In genomic region chr9:36861528-36862205, GRCh38 we compare ENCODE assay signal across 21 cellular contexts.
"Had no signal": no experiment of that assay in that cellular context is flagged by ENCODE, and none has a peak within 500 bp of the region (broad histone marks: within the 10 kb centered on the region; RNA-seq: fewer than 3 reads in every experiment).

No MANE protein-coding gene starts in this region.

- H3K9me3 Mint-ChIP-seq: activated naive CD4-positive, alpha-beta T cell treated with anti-CD3 and anti-CD28 coated beads, Interleukin-2, amount 50 U/mL, for 72 hours; mesothelial cell of epicardium; naive thymus-derived CD8-positive, alpha-beta T cell; neural crest cell; WTC11 had no signal

- ATAC-seq: activated CD8-positive, alpha-beta memory T cell treated with anti-CD3 and anti-CD28 coated beads, Interleukin-2, amount 10 ng/mL, durations not matched to agents 7 days and 5 days; activated CD8-positive, alpha-beta T cell treated with anti-CD3 and anti-CD28 coated beads, Interleukin-2, amount 10 ng/mL, durations not matched to agents 7 days and 5 days; activated naive CD4-positive, alpha-beta T cell treated with anti-CD3 and anti-CD28 coated beads, Interleukin-2, amount 50 U/mL, for 72 hours; naive thymus-derived CD8-positive, alpha-beta T cell had no signal

- H3K9me3 ChIP-seq: body of pancreas, pancreas, prostate gland, sigmoid colon, suprapubic skin, tibial artery had no signal

- H3K36me3 Mint-ChIP-seq: activated CD8-positive, alpha-beta memory T cell treated with anti-CD3 and anti-CD28 coated beads, Interleukin-2, amount 10 ng/mL, durations not matched to agents 7 days and 5 days; activated naive CD4-positive, alpha-beta T cell treated with anti-CD3 and anti-CD28 coated beads, Interleukin-2, amount 50 U/mL, for 72 hours; mesothelial cell of epicardium; naive thymus-derived CD8-positive, alpha-beta T cell; WTC11 had no signal

- H3K4me3 Mint-ChIP-seq: activated CD8-positive, alpha-beta memory T cell treated with anti-CD3 and anti-CD28 coated beads, Interleukin-2, amount 10 ng/mL, durations not matched to agents 7 days and 5 days; activated CD8-positive, alpha-beta T cell treated with anti-CD3 and anti-CD28 coated beads, Interleukin-2, amount 10 ng/mL, durations not matched to agents 7 days and 5 days; mesothelial cell of epicardium; naive thymus-derived CD8-positive, alpha-beta T cell; neural crest cell; WTC11 had no signal

- H3K27me3 ChIP-seq: body of pancreas, pancreas had no signal

- H3K4me1 Mint-ChIP-seq: activated CD8-positive, alpha-beta memory T cell treated with anti-CD3 and anti-CD28 coated beads, Interleukin-2, amount 10 ng/mL, durations not matched to agents 7 days and 5 days had no signal

- H3K27ac Mint-ChIP-seq: activated CD8-positive, alpha-beta memory T cell treated with anti-CD3 and anti-CD28 coated beads, Interleukin-2, amount 10 ng/mL, durations not matched to agents 7 days and 5 days; activated CD8-positive, alpha-beta T cell treated with anti-CD3 and anti-CD28 coated beads, Interleukin-2, amount 10 ng/mL, durations not matched to agents 7 days and 5 days; activated naive CD4-positive, alpha-beta T cell treated with anti-CD3 and anti-CD28 coated beads, Interleukin-2, amount 50 U/mL, for 72 hours; mesothelial cell of epicardium; naive thymus-derived CD8-positive, alpha-beta T cell; WTC11 had no signal

- H3K4me1 ChIP-seq: body of pancreas, pancreas, prostate gland, sigmoid colon, tibial artery had no signal

- H3K27ac ChIP-seq: body of pancreas, coronary artery, dorsolateral prefrontal cortex, pancreas, prostate gland, sigmoid colon, suprapubic skin, tibial artery had no signal

- H3K4me3 ChIP-seq: body of pancreas, coronary artery, dorsolateral prefrontal cortex, pancreas, prostate gland, sigmoid colon, suprapubic skin, tibial artery had no signal

- H3K36me3 ChIP-seq: pancreas, prostate gland, sigmoid colon, suprapubic skin, tibial artery had no signal

- DNase-seq: activated CD4-positive, alpha-beta T cell treated with anti-CD3 and anti-CD28 coated beads, Interleukin-2, amount 50 U/mL, for 1 hour; activated CD8-positive, alpha-beta memory T cell treated with anti-CD3 and anti-CD28 coated beads, Interleukin-2, amount 10 ng/mL, durations not matched to agents 7 days and 5 days; activated CD8-positive, alpha-beta T cell treated with anti-CD3 and anti-CD28 coated beads, Interleukin-2, amount 10 ng/mL, durations not matched to agents 7 days and 5 days; activated naive CD4-positive, alpha-beta T cell; cerebellar nuclear complex; effector memory CD4-positive, alpha-beta T cell; sigmoid colon; stimulated activated naive CD4-positive, alpha-beta T cell; T-helper 2 cell; tibial artery had no signal
